13 cellular contexts compared by ENCODE assay signal in the genomic region with DNA sequence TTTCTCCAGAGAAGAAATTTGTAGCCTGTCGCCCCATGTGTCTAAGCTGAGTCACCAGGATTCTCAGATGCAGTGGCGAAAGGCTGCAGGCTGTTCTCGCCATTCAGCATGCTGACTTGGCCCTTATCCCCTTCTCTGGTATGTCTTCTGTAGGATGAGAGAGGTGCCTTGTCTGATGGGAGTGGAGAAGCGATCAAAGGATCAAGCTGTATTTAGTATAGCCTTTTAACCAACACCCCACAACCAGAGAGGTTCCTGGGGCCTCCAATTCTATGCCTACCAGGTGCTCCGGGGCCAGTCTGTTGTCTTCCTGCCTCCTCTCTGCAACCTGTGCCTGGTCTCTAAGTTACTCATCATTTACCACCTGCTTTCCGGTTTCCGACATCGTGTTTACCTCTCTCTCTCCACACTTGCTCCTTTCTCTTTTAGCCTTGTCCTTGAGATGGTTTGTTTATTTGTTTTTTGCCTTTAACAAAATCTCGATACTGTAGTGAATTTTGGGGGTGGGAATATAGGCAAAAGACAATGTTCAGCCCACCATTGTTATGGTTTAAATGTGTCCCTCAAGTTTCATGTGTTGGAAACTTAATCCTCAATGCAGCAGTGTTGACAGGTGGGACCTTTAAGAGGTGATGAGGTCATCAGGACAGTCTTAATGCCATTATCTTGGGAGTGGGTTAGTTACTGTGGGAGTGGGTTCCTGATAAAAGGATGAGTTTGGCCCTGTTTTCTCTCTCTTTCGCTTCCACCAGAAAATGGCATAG. TPM values are rescaled to one million over a fixed set of nuclear protein-coding genes. Genes with fewer than 3 reads are reported as not detected.
A peak's percentile ranks its signal among the peaks of the same experiment; 100 is the strongest.
DNase-seq lines count a peak whose midpoint lies in the region; ATAC-seq, FAIRE-seq and TF ChIP-seq lines count a peak whose summit lies in the region.
"Had no signal": no experiment of that assay in that cellular context is flagged by ENCODE, and none has a peak within 500 bp of the region (broad histone marks: within the 10 kb centered on the region; RNA-seq: fewer than 3 reads in every experiment).

No MANE protein-coding gene starts in this region.

- H3K18ac ChIP-seq in mesenchymal stem cell (ENCODE audit: low read depth in 1 of 2, low read length in 2 of 2), result peak overlapping the region in 1 of 2 experiments; percentile 14

- 83% methylated on average over 10 of the region's 10 CpGs for WGBS in A549 (ENCODE audit: missing lambda C conversion rate)
- 57% methylated on average over 7 of the region's 10 CpGs for WGBS in mesenchymal stem cell

- no peak overlapping the region for H2AFZ ChIP-seq in mesenchymal stem cell (ENCODE audit: low read depth, low read length)

- H3K9me3 ChIP-seq in A549 (no peaks in the 10 kb centered on the region), breast epithelium (no peaks in the 10 kb centered on the region), mesenchymal stem cell (ENCODE audit: control insufficient read depth, low read length) (no peaks in the 10 kb centered on the region)
- H3K9me3 ChIP-seq: BLaER1 had no signal

- no peak overlapping the region for H4K8ac ChIP-seq in mesenchymal stem cell (ENCODE audit: low read length)

- no peak overlapping the region for H2BK120ac ChIP-seq in mesenchymal stem cell (ENCODE audit: low read depth, low read length)

- TF ChIP-seq CTCF in A549 (IDR thresholded peaks at IDR 0.05) (no peak), breast epithelium (IDR thresholded peaks at IDR 0.05) (no peak)

- no peak overlapping the region for H3K4ac ChIP-seq in mesenchymal stem cell (ENCODE audit: low read depth in 1 of 2, low read length in 2 of 2)

- peak in 1 of 2 experiments; percentile 23 for DNase-seq in A549 (ENCODE audit: low read depth in 1 of 2, low spot score in 1 of 2)
- no peak for DNase-seq in breast epithelium (ENCODE audit: low spot score in 2 of 2)
- peak; percentile 77 for DNase-seq in mesenchymal stem cell
- no peak for DNase-seq in amygdala (lab: John Stamatoyannopoulos, UW)
- DNase-seq in hepatic stellate cell (ENCODE audit: low spot score), result no peak
- no peak for DNase-seq in stimulated activated naive CD8-positive, alpha-beta T cell treated with anti-CD3 and anti-CD28 coated beads, Interleukin-15, Interleukin-2, amounts not matched to agents 100 U/mL and 50 U/mL, for 24 hours
- DNase-seq in anterior cingulate cortex (lab: John Stamatoyannopoulos, UW), result no peak
- DNase-seq: activated CD4-positive, alpha-beta memory T cell treated with anti-CD3 and anti-CD28 coated beads for 36 hours; NCI-H1930 had no signal

- no peak for ATAC-seq in A549
- peak; percentile 53 for ATAC-seq in HG03520 (IDR thresholded peaks at IDR 0.05; ENCODE audit: unreplicated experiment)
- ATAC-seq in stimulated activated naive CD8-positive, alpha-beta T cell treated with anti-CD3 and anti-CD28 coated beads, Interleukin-15, Interleukin-2, amounts not matched to agents 100 U/mL and 50 U/mL, for 24 hours, result no peak
- ATAC-seq: activated naive CD4-positive, alpha-beta T cell treated with anti-CD3 and anti-CD28 coated beads, Interleukin-2, amount 50 U/mL, for 72 hours had no signal

- POLR2A ChIA-PET in A549 (lab: Yijun Ruan, JAX), result no interaction called here

- no peak overlapping the region for H3K23ac ChIP-seq in mesenchymal stem cell (ENCODE audit: low read length in 2 of 2)

- no peak overlapping the region for H4K91ac ChIP-seq in mesenchymal stem cell (ENCODE audit: low read length)

- H3K4me1 ChIP-seq in A549 (peaks cover 82% of the 10 kb centered on the region), breast epithelium (peaks cover 29 to 56% of the 10 kb centered on the region in 2 donors), mesenchymal stem cell (ENCODE audit: control insufficient read depth, insufficient read depth, low read depth, low read length) (peaks cover 8% of the 10 kb centered on the region)
- H3K4me1 ChIP-seq: BLaER1 had no signal

- H3K4me3 ChIP-seq in A549, result no peak overlapping the region
- no peak overlapping the region for H3K4me3 ChIP-seq in breast epithelium
- H3K4me3 ChIP-seq in mesenchymal stem cell (ENCODE audit: insufficient read depth in 1 of 2, low read depth in 1 of 2, low read length in 2 of 2), result no peak overlapping the region
- H3K4me3 ChIP-seq: BLaER1 had no signal

- intact Hi-C loops in breast epithelium (cut with DNase I; ENCODE audit: low total_unique reads), result no loop called here

- TF ChIP-seq POLR2A in A549 (IDR thresholded peaks at IDR 0.05; ENCODE audit: low read length) (no peak), breast epithelium (IDR thresholded peaks at IDR 0.05) (no peak)

- TF ChIP-seq EP300 in A549 (IDR thresholded peaks at IDR 0.05), result no peak

- no peak overlapping the region for H2AK5ac ChIP-seq in mesenchymal stem cell (ENCODE audit: low read length, severe bottlenecking)

- H3K4me2 ChIP-seq in A549 (peak overlapping the region; percentile 60), mesenchymal stem cell (ENCODE audit: low read length, poor library complexity, severe bottlenecking) (no peak overlapping the region)
- H3K4me2 ChIP-seq: BLaER1 had no signal

- no peak for FAIRE-seq in A549 (lab: Jason Lieb, UNC)
- FAIRE-seq: frontal cortex had no signal

- H3K27me3 ChIP-seq in breast epithelium (no peaks in the 10 kb centered on the region), mesenchymal stem cell (ENCODE audit: control insufficient read depth in 1 of 2, insufficient read depth in 1 of 2, low read length in 2 of 2) (no peaks in the 10 kb centered on the region)
- H3K27me3 ChIP-seq: BLaER1 had no signal

- no peak overlapping the region for H3K14ac ChIP-seq in mesenchymal stem cell (ENCODE audit: low read length in 2 of 2)

- no peak overlapping the region for H2BK5ac ChIP-seq in mesenchymal stem cell (ENCODE audit: low read depth, low read length, poor library complexity, severe bottlenecking)

- peak overlapping the region; percentile 69 for H3K9ac ChIP-seq in mesenchymal stem cell (ENCODE audit: low read length)
- H3K9ac ChIP-seq: BLaER1 had no signal

- CTCF ChIA-PET in A549 (lab: Yijun Ruan, JAX), result interaction anchor here (0.8 to 1.7 kb wide), 5 partner anchors 13 to 111 kb away, joined by 3 to 8 read pairs (median 4); no protein-coding TSS in a partner anchor

- H2BK12ac ChIP-seq in mesenchymal stem cell (ENCODE audit: low read length in 2 of 2), result peak overlapping the region in 1 of 2 experiments; percentile 12

- TF ChIP-seq RAD21 in A549 (conservative IDR thresholded peaks at IDR 0.05 in 1 of 2, IDR thresholded peaks at IDR 0.05 in 1 of 2), result no peak

- H3K27ac ChIP-seq in A549 (peak overlapping the region; percentile 67 to 89), breast epithelium (peak overlapping the region; percentile 91 to 92), mesenchymal stem cell (ENCODE audit: low read length, poor library complexity, severe bottlenecking) (no peak overlapping the region)
- H3K27ac ChIP-seq: BLaER1 had no signal

- H3K79me1 ChIP-seq in mesenchymal stem cell (replicated peaks; ENCODE audit: low read length, poor library complexity, severe bottlenecking), result no peaks in the 10 kb centered on the region

- H3K36me3 ChIP-seq in breast epithelium (no peaks in the 10 kb centered on the region), mesenchymal stem cell (ENCODE audit: control insufficient read depth in 1 of 2, insufficient read depth in 2 of 2, low read depth in 1 of 2, low read length in 2 of 2) (no peaks in the 10 kb centered on the region)
- H3K36me3 ChIP-seq: BLaER1 had no signal

- H2BK15ac ChIP-seq in mesenchymal stem cell (ENCODE audit: low read depth, poor library complexity, severe bottlenecking), result no peak overlapping the region

TF ChIP-seq in A549, 52 proteins besides CTCF, POLR2A, EP300 and RAD21:
- no peak for TF ChIP-seq RCOR1 (IDR thresholded peaks at IDR 0.05; ENCODE audit: low read depth, low read length)
- no peak for TF ChIP-seq TP53 (CRISPR knock-in tag; IDR thresholded peaks at IDR 0.05)
- 0 out of 2 replicates have a peak, but pooled peaks have one; percentile 17 for TF ChIP-seq HEYL (CRISPR knock-in tag; IDR thresholded peaks at IDR 0.05)
- no peak for TF ChIP-seq FOSL2 (IDR thresholded peaks at IDR 0.05)
- 0 out of 2 replicates have a peak, but pooled peaks have one; percentile 5 for TF ChIP-seq FOSL2 (CRISPR knock-in tag; IDR thresholded peaks at IDR 0.05)
- TF ChIP-seq SREBF2 (IDR thresholded peaks at IDR 0.05), result no peak

RNA-seq across cellular contexts. Expression of gene MFSD1, which starts 31.4 kb away (rescaled TPM):
- polyA plus RNA-seq in A549 (2011; rRNA removed) (41.9 and 53.2 TPM in 2 replicates), A549 (2017; fragmentation: RNase III; extraction: RNeasy Plus Mini Kit Qiagen cat#74134 plus additional on column Dnase treatment) (39.5 to 41.5 TPM (median 39.7 TPM) in 3 replicates)
- polyA plus RNA-seq in A549 (2012; cell fraction: cytosol; rRNA removed), result 17.0 and 20.8 TPM in 2 replicates
- 12.3 and 18.8 TPM in 2 replicates for polyA plus RNA-seq in A549 (2012; cell fraction: nucleus; rRNA removed)
- 20.3 and 25.4 TPM in 2 replicates for polyA minus RNA-seq in A549 (2011; rRNA and poly(A)+ RNA removed)
- 100 to 1,000 TPM in 2 of 3 donors, 10 to 100 TPM in 1; 76.7 to 134 (median 125) TPM for total RNA-seq in breast epithelium
- polyA plus RNA-seq in mesenchymal stem cell (2013, experiment 1 of 2), result 54.1 TPM
- 57.1 TPM for polyA plus RNA-seq in mesenchymal stem cell (2013, experiment 2 of 2)

RNA-seq across cellular contexts. Expression of gene RARRES1, which starts 38.2 kb away (rescaled TPM):
- polyA plus RNA-seq in A549 (2011; rRNA removed) (33.4 and 38.4 TPM in 2 replicates), A549 (2017; fragmentation: RNase III; extraction: RNeasy Plus Mini Kit Qiagen cat#74134 plus additional on column Dnase treatment) (8.5 to 16.6 TPM (median 10.9 TPM) in 3 replicates)
- polyA plus RNA-seq in A549 (2012; cell fraction: cytosol; rRNA removed), result 2.5 and 3.5 TPM in 2 replicates
- 5.2 and 5.5 TPM in 2 replicates for polyA plus RNA-seq in A549 (2012; cell fraction: nucleus; rRNA removed)
- polyA minus RNA-seq in A549 (2011; rRNA and poly(A)+ RNA removed), result 2.9 and 3.5 TPM in 2 replicates
- total RNA-seq in breast epithelium, result 100 to 1,000 TPM in 2 of 3 donors, 1 to 10 TPM in 1; 3.5 to 568 (median 403) TPM
- 1.3 TPM for polyA plus RNA-seq in mesenchymal stem cell (2013, experiment 1 of 2)
- 0.63 TPM for polyA plus RNA-seq in mesenchymal stem cell (2013, experiment 2 of 2)
- total RNA-seq: activated CD4-positive, alpha-beta memory T cell treated with anti-CD3 and anti-CD28 coated beads for 36 hours; activated naive CD4-positive, alpha-beta T cell treated with anti-CD3 and anti-CD28 coated beads, Interleukin-2, amount 50 U/mL, for 72 hours had no signal
